In the genomic region with DNA sequence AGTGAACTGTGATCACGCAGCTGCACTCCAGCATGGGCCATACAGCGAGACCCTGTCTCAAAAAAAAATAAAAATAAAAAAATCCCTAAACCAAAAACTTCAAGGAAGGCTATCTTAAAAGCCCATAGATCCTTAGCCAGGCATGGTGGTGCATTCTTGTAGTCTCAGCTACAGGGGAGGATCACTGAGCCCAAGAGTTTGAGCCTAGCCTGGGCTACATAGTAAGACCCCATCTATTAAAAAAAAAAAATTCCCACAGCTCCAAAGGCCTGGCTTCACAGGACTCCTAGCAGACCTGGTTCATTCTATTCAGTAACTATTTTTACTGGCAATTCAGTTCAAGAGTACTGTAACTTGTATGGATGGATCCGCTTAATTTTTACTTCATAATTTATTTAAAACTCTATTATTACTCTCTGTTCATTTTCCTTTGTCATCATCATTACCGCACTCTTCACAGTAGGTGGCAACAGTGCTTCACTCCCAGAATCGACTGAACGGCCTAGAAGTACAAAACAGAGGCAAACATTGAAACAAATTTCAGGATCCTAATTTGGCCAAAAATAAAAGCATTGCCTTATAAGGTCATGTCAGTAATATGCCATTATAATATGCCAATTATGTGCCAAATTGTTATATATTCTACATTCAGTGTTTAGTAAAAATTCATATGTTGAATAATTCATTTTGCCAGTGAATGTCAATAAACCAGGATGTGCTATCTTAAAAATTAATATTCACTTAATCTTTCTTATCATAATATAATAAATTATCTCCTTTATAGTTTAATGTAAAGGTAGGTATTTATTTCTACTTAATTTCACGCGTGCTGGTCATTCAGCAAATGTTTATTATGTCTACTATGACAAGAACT, we compare ENCODE assay signal across 8 cellular contexts. TPM values are rescaled to one million over a fixed set of nuclear protein-coding genes. Genes with fewer than 3 reads are reported as not detected.
DNase-seq lines count a peak whose midpoint lies in the region; ATAC-seq, FAIRE-seq and TF ChIP-seq lines count a peak whose summit lies in the region.

No MANE protein-coding gene starts in this region.

- no peak overlapping the region for H2AFZ ChIP-seq in astrocyte (ENCODE audit: low read depth, low read length)

- H3K4me3 Mint-ChIP-seq in astrocyte (ENCODE audit: unreplicated experiment), result no peak overlapping the region

- no peak overlapping the region for H3K27ac Mint-ChIP-seq in astrocyte (ENCODE audit: unreplicated experiment)

- no peaks in the 10 kb centered on the region for H3K9me3 ChIP-seq in astrocyte (ENCODE audit: insufficient read depth, low read depth, low read length)

- ATAC-seq in HG02759 (IDR thresholded peaks at IDR 0.05; ENCODE audit: unreplicated experiment), result peak; percentile 76
- peak; percentile 46 for ATAC-seq in stimulated activated naive CD8-positive, alpha-beta T cell treated with anti-CD3 and anti-CD28 coated beads, Interleukin-15, Interleukin-2, amounts not matched to agents 100 U/mL and 50 U/mL, for 24 hours

- no peaks in the 10 kb centered on the region for H3K79me2 ChIP-seq in astrocyte (ENCODE audit: insufficient read depth, low read length)

- FAIRE-seq in astrocyte (lab: Jason Lieb, UNC), result peak; percentile 9

- H3K36me3 ChIP-seq in astrocyte (ENCODE audit: insufficient read depth, low read length), result no peaks in the 10 kb centered on the region

- intact Hi-C loops in posterior vena cava (cut with DNase I), result loop anchor here (5.0 kb wide), 2 partner anchors 432 to 447 kb away; no protein-coding TSS in a partner anchor

- no peak overlapping the region for H3K9ac ChIP-seq in astrocyte (ENCODE audit: low read length)

- H3K27ac ChIP-seq in astrocyte (ENCODE audit: low read depth, low read length), result no peak overlapping the region

- no peaks in the 10 kb centered on the region for H3K36me3 Mint-ChIP-seq in astrocyte (ENCODE audit: low read depth, unreplicated experiment)

- no peaks in the 10 kb centered on the region for H3K27me3 ChIP-seq in astrocyte (ENCODE audit: insufficient read depth, low read length)

- TF ChIP-seq CTCF in GM10266 (IDR thresholded peaks at IDR 0.05; ENCODE audit: control insufficient read depth, insufficient read depth, low read depth, missing control alignments) (peak; percentile 77), astrocyte (IDR thresholded peaks at IDR 0.05; ENCODE audit: insufficient read depth, low read depth, low read length) (peak; percentile 85)

- no peaks in the 10 kb centered on the region for H3K4me1 ChIP-seq in astrocyte (ENCODE audit: insufficient read depth, low read length)

- H3K9me3 Mint-ChIP-seq in astrocyte (ENCODE audit: unreplicated experiment), result peaks cover 8% of the 10 kb centered on the region

- in situ Hi-C loops in ACHN (cut with HindIII; ENCODE audit: low pct_ligation_motif_present, low pct_unique_long_range_greater_than_20kb, low sequenced_read_pairs), result loop anchor here (25.0 kb wide), 1 partner anchor 422 kb away; no protein-coding TSS in a partner anchor

- no peak overlapping the region for H3K4me3 ChIP-seq in astrocyte (ENCODE audit: insufficient read depth, low read depth, low read length)

- no peak overlapping the region for H3K4me2 ChIP-seq in astrocyte (ENCODE audit: low read length)

- DNase-seq in ACHN, result peak; percentile 77
- peak; percentile 39 for DNase-seq in GM10266 (ENCODE audit: extremely low spot score)
- DNase-seq in NCI-H2196 (lab: John Stamatoyannopoulos, UW; ENCODE audit: unreplicated experiment), result peak; percentile 65
- DNase-seq in astrocyte (ENCODE audit: low read depth), result peak; percentile 41
- DNase-seq in hippocampal formation (lab: John Stamatoyannopoulos, UW), result peak; percentile 21 to 84
- peak; percentile 8 for DNase-seq in stimulated activated naive CD8-positive, alpha-beta T cell treated with anti-CD3 and anti-CD28 coated beads, Interleukin-15, Interleukin-2, amounts not matched to agents 100 U/mL and 50 U/mL, for 24 hours
- no peak for DNase-seq in posterior vena cava (ENCODE audit: low spot score)

- peaks cover 5% of the 10 kb centered on the region for H3K4me1 Mint-ChIP-seq in astrocyte (ENCODE audit: low read depth, unreplicated experiment)

- no peaks in the 10 kb centered on the region for H3K27me3 Mint-ChIP-seq in astrocyte (ENCODE audit: low read depth, unreplicated experiment)

- no peaks in the 10 kb centered on the region for H4K20me1 ChIP-seq in astrocyte (ENCODE audit: insufficient read depth, low read length)

RNA-seq across cellular contexts. Expression of a gene that starts 14.3 kb away (rescaled TPM):
- 33.8 and 35.3 TPM in 2 replicates for total RNA-seq in astrocyte
- 10 to 100 TPM; 40.9 to 50.8 TPM for total RNA-seq in posterior vena cava
